In genomic region chr10:73614711-73615110, GRCh38 we compare ENCODE assay signal across 1 cellular context.
TF ChIP-seq lines count a peak whose summit lies in the region.

No MANE protein-coding gene starts in this region.

TF ChIP-seq in HepG2, 621 proteins besides CTCF, POLR2A, EP300 and RAD21 (continued from another document):
- TF ChIP-seq ARID4A (CRISPR knock-in tag; IDR thresholded peaks at IDR 0.05; ENCODE audit: borderline replicate concordance) = no peak
